ENCODE assay signal across 28 cellular contexts in the genomic region with DNA sequence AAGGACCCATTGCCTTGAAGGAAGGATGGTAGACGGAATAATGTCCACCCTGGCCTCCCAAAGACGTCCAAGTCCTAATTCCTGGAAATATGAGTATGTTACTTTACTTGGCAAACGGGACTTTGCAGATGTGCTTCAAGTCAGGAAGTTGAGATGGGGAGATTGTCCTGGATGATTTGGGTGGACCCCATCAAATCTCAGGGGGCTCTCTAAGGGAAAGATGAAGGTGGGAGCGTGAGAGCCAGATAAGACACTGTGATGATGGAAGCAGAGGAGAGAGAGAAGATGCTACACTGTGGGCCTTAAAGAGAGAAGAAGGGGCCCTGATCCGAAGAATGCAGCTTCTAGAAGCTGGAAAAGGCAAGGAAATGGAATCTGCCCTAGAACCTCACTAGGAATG.
"Had no signal": no experiment of that assay in that cellular context is flagged by ENCODE, and none has a peak within 500 bp of the region (broad histone marks: within the 10 kb centered on the region; RNA-seq: fewer than 3 reads in every experiment).

No MANE protein-coding gene starts in this region.

- ATAC-seq: activated CD8-positive, alpha-beta T cell treated with anti-CD3 and anti-CD28 coated beads for 36 hours; activated naive CD4-positive, alpha-beta T cell treated with anti-CD3 and anti-CD28 coated beads, Interleukin-2, amount 50 U/mL, for 72 hours; activated T-cell treated with anti-CD3 and anti-CD28 coated beads, Interleukin-2, amount 50 U/mL, for 4 hours; body of pancreas had no signal

- H3K9me3 ChIP-seq: adrenal gland, body of pancreas, breast epithelium had no signal

- H3K4me3 ChIP-seq: adrenal gland, body of pancreas, breast epithelium had no signal

- H3K27me3 ChIP-seq: adrenal gland, body of pancreas, brain microvascular endothelial cell, breast epithelium had no signal

- H3K36me3 ChIP-seq: adrenal gland, brain microvascular endothelial cell, breast epithelium had no signal

- H3K4me1 ChIP-seq: adrenal gland, body of pancreas, breast epithelium had no signal

- H3K27ac ChIP-seq: adrenal gland, body of pancreas, brain microvascular endothelial cell, breast epithelium, VCaP had no signal

- DNase-seq: activated B cell treated with CpG ODN at 0.5 μM for 24 hours; activated CD4-positive, alpha-beta memory T cell treated with anti-CD3 and anti-CD28 coated beads for 36 hours; activated CD4-positive, alpha-beta T cell treated with anti-CD3 and anti-CD28 coated beads for 4 hours; activated CD4-positive, alpha-beta T cell treated with anti-CD3 and anti-CD28 coated beads, Interleukin-2, amount 50 U/mL, for 4 hours; activated CD4-positive, CD25-positive, alpha-beta regulatory T cell treated with anti-CD3 and anti-CD28 coated beads, Interleukin-2, amount 50 U/mL, for 72 hours; activated CD8-positive, alpha-beta memory T cell treated with anti-CD3 and anti-CD28 coated beads, Interleukin-2, amount 50 U/mL, for 4 hours; activated CD8-positive, alpha-beta T cell treated with anti-CD3 and anti-CD28 coated beads for 36 hours; activated effector memory CD4-positive, alpha-beta T cell treated with anti-CD3 and anti-CD28 coated beads, Interleukin-2, amount 50 U/mL, for 16 hours; activated gamma-delta T cell treated with Interleukin-2 at 50 U/mL for 16 hours; activated naive CD4-positive, alpha-beta T cell; activated naive CD4-positive, alpha-beta T cell treated with anti-CD3 and anti-CD28 coated beads for 36 hours; activated naive CD4-positive, alpha-beta T cell treated with anti-CD3 and anti-CD28 coated beads, Interleukin-2, amount 50 U/mL, for 16 hours; activated naive CD8-positive, alpha-beta T cell treated with anti-CD3 and anti-CD28 coated beads for 36 hours; activated T-cell treated with anti-CD3 and anti-CD28 coated beads for 4 hours; activated T-cell treated with anti-CD3 and anti-CD28 coated beads, Interleukin-2, amount 50 U/mL, for 1 hour; activated T-cell treated with anti-CD3 and anti-CD28 coated beads, Interleukin-2, amount 50 U/mL, for 4 hours; activated T-cell treated with anti-CD3 and anti-CD28 coated beads, Interleukin-2, amount 50 U/mL, for 72 hours; adrenal gland; amniotic stem cell; aorta; body of pancreas; brain microvascular endothelial cell; central memory CD4-positive, alpha-beta T cell; T-helper 2 cell; T-helper 9 cell had no signal
